Comparison of ENCODE assay signal across 8 cellular contexts in genomic region chr4:77072195-77072753, GRCh38. TPM values are rescaled to one million over a fixed set of nuclear protein-coding genes. Genes with fewer than 3 reads are reported as not detected.
DNase-seq lines count a peak whose midpoint lies in the region; ATAC-seq lines count a peak whose summit lies in the region.

No MANE protein-coding gene starts in this region.

- peak overlapping the region; percentile 100 for H3K27ac ChIP-seq in CD4-positive, CD25-positive, alpha-beta regulatory T cell (ENCODE audit: insufficient read depth, low read length, poor library complexity, severe bottlenecking)

- no peaks in the 10 kb centered on the region for H3K9me3 ChIP-seq in CD4-positive, CD25-positive, alpha-beta regulatory T cell (ENCODE audit: control insufficient read depth in 2 of 2, low read length in 2 of 2)

- H3K4me3 Mint-ChIP-seq in CD4-positive, CD25-positive, alpha-beta regulatory T cell: peak overlapping the region in 2 of 4 donors; percentile 54 to 65
- peak overlapping the region; percentile 58 for H3K4me3 Mint-ChIP-seq in activated naive CD8-positive, alpha-beta T cell treated with anti-CD3 and anti-CD28 coated beads, Interleukin-2, amount 50 U/mL, for 24 hours
- H3K4me3 Mint-ChIP-seq in memory B cell: peak overlapping the region; percentile 58

- no peak for ATAC-seq in CD4-positive, CD25-positive, alpha-beta regulatory T cell (ENCODE audit: low read depth in 2 of 2)
- ATAC-seq in HG02885 (IDR thresholded peaks at IDR 0.05; ENCODE audit: poor library complexity, unreplicated experiment) (peak; percentile 21), memory B cell (ENCODE audit: low read depth) (no peak)
- no peak for ATAC-seq in activated naive CD8-positive, alpha-beta T cell treated with anti-CD3 and anti-CD28 coated beads, Interleukin-2, amount 50 U/mL, for 24 hours

- H3K4me1 Mint-ChIP-seq in CD4-positive, CD25-positive, alpha-beta regulatory T cell: peaks cover 28 to 60% (median 45%) of the 10 kb centered on the region in 4 donors
- peaks cover 61% of the 10 kb centered on the region for H3K4me1 Mint-ChIP-seq in activated naive CD8-positive, alpha-beta T cell treated with anti-CD3 and anti-CD28 coated beads, Interleukin-2, amount 50 U/mL, for 24 hours
- peaks cover 31% of the 10 kb centered on the region for H3K4me1 Mint-ChIP-seq in memory B cell

- peaks cover 71% of the 10 kb centered on the region for H3K4me1 ChIP-seq in CD4-positive, CD25-positive, alpha-beta regulatory T cell (ENCODE audit: control insufficient read depth, insufficient read depth, low read length, poor library complexity, severe bottlenecking)

- peak overlapping the region in 2 of 3 donors; percentile 57 to 84 for H3K27ac Mint-ChIP-seq in CD4-positive, CD25-positive, alpha-beta regulatory T cell
- H3K27ac Mint-ChIP-seq in activated naive CD8-positive, alpha-beta T cell treated with anti-CD3 and anti-CD28 coated beads, Interleukin-2, amount 50 U/mL, for 24 hours: peak overlapping the region; percentile 73
- peak overlapping the region; percentile 54 for H3K27ac Mint-ChIP-seq in memory B cell

- peaks cover 0 to 1% (median 0%) of the 10 kb centered on the region in 7 donors for H3K9me3 Mint-ChIP-seq in CD4-positive, CD25-positive, alpha-beta regulatory T cell
- no peaks in the 10 kb centered on the region for H3K9me3 Mint-ChIP-seq in activated naive CD8-positive, alpha-beta T cell treated with anti-CD3 and anti-CD28 coated beads, Interleukin-2, amount 50 U/mL, for 24 hours
- H3K9me3 Mint-ChIP-seq in memory B cell: no peaks in the 10 kb centered on the region

- peaks cover 15% of the 10 kb centered on the region for H3K36me3 Mint-ChIP-seq in CD4-positive, CD25-positive, alpha-beta regulatory T cell
- peaks cover 37% of the 10 kb centered on the region for H3K36me3 Mint-ChIP-seq in activated naive CD8-positive, alpha-beta T cell treated with anti-CD3 and anti-CD28 coated beads, Interleukin-2, amount 50 U/mL, for 24 hours (ENCODE audit: low read depth)
- peaks cover 7% of the 10 kb centered on the region for H3K36me3 Mint-ChIP-seq in memory B cell

- H3K4me3 ChIP-seq in CD4-positive, CD25-positive, alpha-beta regulatory T cell (ENCODE audit: low read depth, low read length): peak overlapping the region; percentile 91

- peak; percentile 46 to 52 (median 52) for DNase-seq in CD4-positive, CD25-positive, alpha-beta regulatory T cell
- no peak for DNase-seq in activated naive CD8-positive, alpha-beta T cell treated with anti-CD3 and anti-CD28 coated beads, Interleukin-2, amount 50 U/mL, for 24 hours
- DNase-seq in memory B cell (ENCODE audit: low spot score in 2 of 2) (no peak), NCI-H524 treated with DMSO at 0.1 percent for 48 hours (lab: John Stamatoyannopoulos, UW) (no peak), NCI-H1436 (lab: John Stamatoyannopoulos, UW) (no peak), HCEC 1CT (no peak), activated gamma-delta T cell treated with Interleukin-2 at 50 U/mL for 16 hours (no peak)

- H3K27me3 ChIP-seq in CD4-positive, CD25-positive, alpha-beta regulatory T cell (ENCODE audit: control insufficient read depth, insufficient read depth, low read length): no peaks in the 10 kb centered on the region

- peaks cover 16% of the 10 kb centered on the region for H3K27me3 Mint-ChIP-seq in CD4-positive, CD25-positive, alpha-beta regulatory T cell
- peaks cover 6% of the 10 kb centered on the region for H3K27me3 Mint-ChIP-seq in activated naive CD8-positive, alpha-beta T cell treated with anti-CD3 and anti-CD28 coated beads, Interleukin-2, amount 50 U/mL, for 24 hours
- no peaks in the 10 kb centered on the region for H3K27me3 Mint-ChIP-seq in memory B cell

- peaks cover 3% of the 10 kb centered on the region for H3K36me3 ChIP-seq in CD4-positive, CD25-positive, alpha-beta regulatory T cell (ENCODE audit: control insufficient read depth, insufficient read depth, low read length)

RNA-seq across cellular contexts. Expression of gene CCNI, which starts 3.5 kb away (rescaled TPM):
- 359 TPM for total RNA-seq in CD4-positive, CD25-positive, alpha-beta regulatory T cell
- polyA plus RNA-seq in CD4-positive, CD25-positive, alpha-beta regulatory T cell: 100 to 1,000 TPM; 400 to 431 (median 408) TPM

Comparison
In these comparisons a context has a peak if more than half of its experiments do, and no peak if none do; other contexts are left out.
1. DNase-seq: peak in CD4-positive, CD25-positive, alpha-beta regulatory T cell (3 of 3); none in activated naive CD8-positive, alpha-beta T cell treated with anti-CD3 and anti-CD28 coated beads, Interleukin-2, amount 50 U/mL, for 24 hours (single experiment), memory B cell (0 of 2), NCI-H524 treated with DMSO at 0.1 percent for 48 hours (single experiment), NCI-H1436 (single experiment), HCEC 1CT (single experiment) and activated gamma-delta T cell treated with Interleukin-2 at 50 U/mL for 16 hours (single experiment).
2. Peak in every context shown above with its lines, with median percentiles within 50 percentile points of each other: H3K27ac Mint-ChIP-seq.